In the genomic region with DNA sequence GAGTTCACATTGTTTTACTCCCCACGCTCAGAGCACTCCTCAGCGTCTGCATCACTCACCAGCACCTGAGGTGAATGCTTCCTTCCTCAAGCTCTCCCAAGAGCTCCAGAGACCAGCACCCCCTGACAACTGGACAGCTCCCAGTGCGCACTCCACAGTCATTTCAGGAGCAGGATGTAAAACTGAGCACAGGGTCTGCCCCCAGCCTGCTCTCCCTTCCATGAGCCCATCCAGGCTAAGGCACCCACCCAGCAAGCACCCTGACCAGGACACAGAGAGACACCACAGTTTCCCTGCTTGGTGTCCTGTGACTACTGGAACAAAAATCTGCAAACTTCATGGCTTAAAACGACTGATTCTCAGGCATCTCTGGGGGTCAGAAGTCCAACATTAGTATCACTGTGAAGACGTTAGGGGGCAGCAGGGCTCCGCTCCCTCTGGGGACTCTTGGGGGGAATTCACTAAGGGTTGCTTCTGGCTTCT, we compare ENCODE assay signal across 9 cellular contexts. TPM values are rescaled to one million over a fixed set of nuclear protein-coding genes. Genes with fewer than 3 reads are reported as not detected.
DNase-seq lines count a peak whose midpoint lies in the region; ATAC-seq and TF ChIP-seq lines count a peak whose summit lies in the region.
"Had no signal": no experiment of that assay in that cellular context is flagged by ENCODE, and none has a peak within 500 bp of the region (broad histone marks: within the 10 kb centered on the region; RNA-seq: fewer than 3 reads in every experiment).

No MANE protein-coding gene starts in this region.

- H3K27ac ChIP-seq in Karpas-422 (ENCODE audit: low read length) (no peak overlapping the region), mesenchymal stem cell (ENCODE audit: low read length, poor library complexity, severe bottlenecking) (no peak overlapping the region), vagina (no peak overlapping the region)
- H3K27ac ChIP-seq in CD4-positive, alpha-beta memory T cell (ENCODE audit: low read depth, low read length) = no peak overlapping the region

- TF ChIP-seq POLR2A in vagina (IDR thresholded peaks at IDR 0.05) = no peak

- H3K36me3 ChIP-seq in Karpas-422 (ENCODE audit: insufficient read depth, low read length) = no peaks in the 10 kb centered on the region
- no peaks in the 10 kb centered on the region for H3K36me3 ChIP-seq in adipocyte (ENCODE audit: control insufficient read depth, insufficient read depth, low read length, severe bottlenecking)
- no peaks in the 10 kb centered on the region for H3K36me3 ChIP-seq in mesenchymal stem cell (ENCODE audit: control insufficient read depth in 1 of 2, insufficient read depth in 2 of 2, low read depth in 1 of 2, low read length in 2 of 2)
- H3K36me3 ChIP-seq in CD4-positive, alpha-beta memory T cell (ENCODE audit: insufficient read depth, low read length) = no peaks in the 10 kb centered on the region
- H3K36me3 ChIP-seq in vagina = no peaks in the 10 kb centered on the region

- H2AK5ac ChIP-seq in mesenchymal stem cell (ENCODE audit: low read length, severe bottlenecking) = no peak overlapping the region

- CTCF ChIA-PET in CD4-positive, alpha-beta memory T cell (lab: Charles Lee; ENCODE audit: partially characterized antibody) = no interaction called here

- no peak overlapping the region for H3K4ac ChIP-seq in mesenchymal stem cell (ENCODE audit: low read depth in 1 of 2, low read length in 2 of 2)

- POLR2A ChIA-PET in CD4-positive, alpha-beta memory T cell (lab: Charles Lee; ENCODE audit: partially characterized antibody) = no interaction called here

- H3K9ac ChIP-seq in Karpas-422 (ENCODE audit: low read length) (no peak overlapping the region), adipocyte (ENCODE audit: low read length) (no peak overlapping the region), mesenchymal stem cell (ENCODE audit: low read length) (no peak overlapping the region)

- no peak overlapping the region for H2BK15ac ChIP-seq in mesenchymal stem cell (ENCODE audit: low read depth, poor library complexity, severe bottlenecking)

- no peaks in the 10 kb centered on the region for H3K9me3 ChIP-seq in Karpas-422 (ENCODE audit: low read length)
- H3K9me3 ChIP-seq in adipocyte (ENCODE audit: control insufficient read depth, low read length) = peaks cover 2% of the 10 kb centered on the region
- H3K9me3 ChIP-seq in mesenchymal stem cell (ENCODE audit: control insufficient read depth, low read length) = peaks cover 3% of the 10 kb centered on the region
- peaks cover 0 to 1% of the 10 kb centered on the region in 2 donors for H3K9me3 ChIP-seq in CD4-positive, alpha-beta memory T cell (ENCODE audit: control insufficient read depth in 1 of 2, low read length in 2 of 2)
- no peaks in the 10 kb centered on the region for H3K9me3 ChIP-seq in vagina

- no peak overlapping the region for H4K8ac ChIP-seq in mesenchymal stem cell (ENCODE audit: low read length)

- no peak overlapping the region for H3K14ac ChIP-seq in mesenchymal stem cell (ENCODE audit: low read length in 2 of 2)

- H3K79me1 ChIP-seq in mesenchymal stem cell (replicated peaks; ENCODE audit: low read length, poor library complexity, severe bottlenecking) = no peaks in the 10 kb centered on the region

- no peak for ATAC-seq in HG03097 (IDR thresholded peaks at IDR 0.05; ENCODE audit: low FRiP score, unreplicated experiment)

- no peaks in the 10 kb centered on the region for H4K20me1 ChIP-seq in Karpas-422 (ENCODE audit: insufficient read depth, low read depth, low read length)

- no peak overlapping the region for H2BK120ac ChIP-seq in mesenchymal stem cell (ENCODE audit: low read depth, low read length)

- no peak overlapping the region for H4K91ac ChIP-seq in mesenchymal stem cell (ENCODE audit: low read length)

- H2BK5ac ChIP-seq in mesenchymal stem cell (ENCODE audit: low read depth, low read length, poor library complexity, severe bottlenecking) = no peak overlapping the region

- H3K79me2 ChIP-seq in Karpas-422 (ENCODE audit: low read length) = no peaks in the 10 kb centered on the region

- no peak overlapping the region for H3K23ac ChIP-seq in mesenchymal stem cell (ENCODE audit: low read length in 2 of 2)

- no peak overlapping the region for H3K4me2 ChIP-seq in Karpas-422 (ENCODE audit: low read depth, low read length, poor library complexity, severe bottlenecking)
- H3K4me2 ChIP-seq in mesenchymal stem cell (ENCODE audit: low read length, poor library complexity, severe bottlenecking) = no peak overlapping the region

- no peaks in the 10 kb centered on the region for H3K4me1 Mint-ChIP-seq in CD4-positive, alpha-beta memory T cell

- intact Hi-C loops in CD4-positive, alpha-beta memory T cell (cut with micrococcal nuclease) = no loop called here
- intact Hi-C loops in vagina (cut with DNase I) = no loop called here

- H3K9me3 Mint-ChIP-seq in CD4-positive, alpha-beta memory T cell = peaks cover 4 to 14% (median 11%) of the 10 kb centered on the region in 8 donors

- H3K36me3 Mint-ChIP-seq in CD4-positive, alpha-beta memory T cell = peaks cover 3 to 8% of the 10 kb centered on the region in 2 donors

- H3K27me3 Mint-ChIP-seq in CD4-positive, alpha-beta memory T cell = peaks cover 13 to 33% of the 10 kb centered on the region in 2 donors

- TF ChIP-seq CTCF in vagina (IDR thresholded peaks at IDR 0.05) = no peak

- H3K27ac Mint-ChIP-seq in CD4-positive, alpha-beta memory T cell = no peak overlapping the region
- H3K27ac Mint-ChIP-seq: activated naive CD4-positive, alpha-beta T cell treated with anti-CD3 and anti-CD28 coated beads, Interleukin-2, amount 50 U/mL, for 72 hours had no signal

- no peak overlapping the region for H3K4me3 ChIP-seq in Karpas-422 (ENCODE audit: low read length)
- H3K4me3 ChIP-seq in adipocyte (ENCODE audit: low read length) = no peak overlapping the region
- no peak overlapping the region for H3K4me3 ChIP-seq in mesenchymal stem cell (ENCODE audit: insufficient read depth in 1 of 2, low read depth in 1 of 2, low read length in 2 of 2)
- no peak overlapping the region for H3K4me3 ChIP-seq in CD4-positive, alpha-beta memory T cell (ENCODE audit: low read length in 2 of 2)
- no peak overlapping the region for H3K4me3 ChIP-seq in vagina

- WGBS in mesenchymal stem cell = 28% methylated on average over 6 of the region's 6 CpGs

- no peak overlapping the region for H3K18ac ChIP-seq in mesenchymal stem cell (ENCODE audit: low read depth in 1 of 2, low read length in 2 of 2)

- H2AFZ ChIP-seq in Karpas-422 (ENCODE audit: low read length) = no peak overlapping the region
- H2AFZ ChIP-seq in mesenchymal stem cell (ENCODE audit: low read depth, low read length) = no peak overlapping the region

- H3K4me3 Mint-ChIP-seq in CD4-positive, alpha-beta memory T cell = no peak overlapping the region

- DNase-seq in EL (peak; percentile 23), Karpas-422 (peak; percentile 66), adipocyte (ENCODE audit: low read depth) (peak; percentile 28), mesenchymal stem cell (peak; percentile 26), vagina (ENCODE audit: extremely low spot score in 2 of 2) (no peak), NCI-H2171 treated with DMSO at 0.1 percent for 48 hours (lab: John Stamatoyannopoulos, UW) (no peak)
- no peak for DNase-seq in CD4-positive, alpha-beta memory T cell

- no peaks in the 10 kb centered on the region for H3K27me3 ChIP-seq in Karpas-422 (ENCODE audit: low read length)
- H3K27me3 ChIP-seq in adipocyte (replicated peaks; ENCODE audit: control insufficient read depth, insufficient read depth, low read length) = peaks cover 24% of the 10 kb centered on the region
- peaks cover 4 to 31% of the 10 kb centered on the region in 2 experiments for H3K27me3 ChIP-seq in mesenchymal stem cell (ENCODE audit: control insufficient read depth in 1 of 2, insufficient read depth in 1 of 2, low read length in 2 of 2)
- H3K27me3 ChIP-seq in CD4-positive, alpha-beta memory T cell (ENCODE audit: insufficient read depth, low read length) = no peaks in the 10 kb centered on the region
- H3K27me3 ChIP-seq in vagina = no peaks in the 10 kb centered on the region

- H3K4me1 ChIP-seq in Karpas-422 (ENCODE audit: low read length) = no peaks in the 10 kb centered on the region
- H3K4me1 ChIP-seq in adipocyte (ENCODE audit: control insufficient read depth, insufficient read depth, low read length) = no peaks in the 10 kb centered on the region
- H3K4me1 ChIP-seq in mesenchymal stem cell (ENCODE audit: control insufficient read depth, insufficient read depth, low read depth, low read length) = no peaks in the 10 kb centered on the region
- no peaks in the 10 kb centered on the region for H3K4me1 ChIP-seq in CD4-positive, alpha-beta memory T cell (ENCODE audit: insufficient read depth, low read length)
- no peaks in the 10 kb centered on the region for H3K4me1 ChIP-seq in vagina

- H2BK12ac ChIP-seq in mesenchymal stem cell (ENCODE audit: low read length in 2 of 2) = no peak overlapping the region

- no peaks in the 10 kb centered on the region for H3K9me2 ChIP-seq in Karpas-422 (replicated peaks; ENCODE audit: insufficient read depth, low read length)

RNA-seq across cellular contexts. Expression of gene SCGB1D2, which starts 3.3 kb away (rescaled TPM):
- total RNA-seq in Karpas-422 (2014; rRNA removed; shearing (Covaris generic); ENCODE audit: low replicate concordance) = not detected in 2 replicates
- not detected for polyA plus RNA-seq in mesenchymal stem cell (2013, experiment 1 of 2)
- not detected for polyA plus RNA-seq in mesenchymal stem cell (2013, experiment 2 of 2)
- not detected for total RNA-seq in CD4-positive, alpha-beta memory T cell
- polyA plus RNA-seq in CD4-positive, alpha-beta memory T cell = not detected
- total RNA-seq in vagina = not detected
- total RNA-seq: activated naive CD4-positive, alpha-beta T cell treated with anti-CD3 and anti-CD28 coated beads, Interleukin-2, amount 50 U/mL, for 72 hours had no signal

RNA-seq across cellular contexts. Expression of gene SCGB2A2, which starts 24.6 kb away (rescaled TPM):
- not detected in 2 replicates for total RNA-seq in Karpas-422 (2014; rRNA removed; shearing (Covaris generic); ENCODE audit: low replicate concordance)
- not detected for polyA plus RNA-seq in mesenchymal stem cell (2013, experiment 1 of 2)
- polyA plus RNA-seq in mesenchymal stem cell (2013, experiment 2 of 2) = not detected
- not detected for total RNA-seq in CD4-positive, alpha-beta memory T cell
- not detected for polyA plus RNA-seq in CD4-positive, alpha-beta memory T cell
- total RNA-seq in vagina = not detected
- total RNA-seq: activated naive CD4-positive, alpha-beta T cell treated with anti-CD3 and anti-CD28 coated beads, Interleukin-2, amount 50 U/mL, for 72 hours had no signal

RNA-seq across cellular contexts. Expression of gene SCGB2A1, which starts 36.8 kb away (rescaled TPM):
- not detected in 2 replicates for total RNA-seq in Karpas-422 (2014; rRNA removed; shearing (Covaris generic); ENCODE audit: low replicate concordance)
- polyA plus RNA-seq in mesenchymal stem cell (2013, experiment 1 of 2) = not detected
- not detected for polyA plus RNA-seq in mesenchymal stem cell (2013, experiment 2 of 2)
- total RNA-seq in CD4-positive, alpha-beta memory T cell = not detected
- polyA plus RNA-seq in CD4-positive, alpha-beta memory T cell = not detected
- not detected for total RNA-seq in vagina
- total RNA-seq: activated naive CD4-positive, alpha-beta T cell treated with anti-CD3 and anti-CD28 coated beads, Interleukin-2, amount 50 U/mL, for 72 hours had no signal

RNA-seq across cellular contexts. Expression of gene SCGB1D4, which starts 53.6 kb away (rescaled TPM):
- total RNA-seq in Karpas-422 (2014; rRNA removed; shearing (Covaris generic); ENCODE audit: low replicate concordance) = not detected in 2 replicates
- not detected for polyA plus RNA-seq in mesenchymal stem cell (2013, experiment 1 of 2)
- polyA plus RNA-seq in mesenchymal stem cell (2013, experiment 2 of 2) = not detected
- not detected for total RNA-seq in CD4-positive, alpha-beta memory T cell
- not detected for polyA plus RNA-seq in CD4-positive, alpha-beta memory T cell
- total RNA-seq in vagina = not detected
- total RNA-seq: activated naive CD4-positive, alpha-beta T cell treated with anti-CD3 and anti-CD28 coated beads, Interleukin-2, amount 50 U/mL, for 72 hours had no signal

RNA-seq across cellular contexts. Expression of gene SCGB1D1, which starts 55.3 kb away (rescaled TPM):
- total RNA-seq in Karpas-422 (2014; rRNA removed; shearing (Covaris generic); ENCODE audit: low replicate concordance) = not detected in 2 replicates
- polyA plus RNA-seq in mesenchymal stem cell (2013, experiment 1 of 2) = not detected
- polyA plus RNA-seq in mesenchymal stem cell (2013, experiment 2 of 2) = not detected
- total RNA-seq in CD4-positive, alpha-beta memory T cell = not detected
- not detected for polyA plus RNA-seq in CD4-positive, alpha-beta memory T cell
- not detected for total RNA-seq in vagina
- total RNA-seq: activated naive CD4-positive, alpha-beta T cell treated with anti-CD3 and anti-CD28 coated beads, Interleukin-2, amount 50 U/mL, for 72 hours had no signal

Comparison
In these comparisons a context has a peak if more than half of its experiments do, and no peak if none do; other contexts are left out.
1. DNase-seq: peak in EL (single experiment), Karpas-422 (single experiment), adipocyte (single experiment) and mesenchymal stem cell (single experiment); none in CD4-positive, alpha-beta memory T cell (0 of 5), vagina (0 of 2) and NCI-H2171 treated with DMSO at 0.1 percent for 48 hours (single experiment).